Comparison of ENCODE assay signal across 10 cellular contexts in the genomic region with DNA sequence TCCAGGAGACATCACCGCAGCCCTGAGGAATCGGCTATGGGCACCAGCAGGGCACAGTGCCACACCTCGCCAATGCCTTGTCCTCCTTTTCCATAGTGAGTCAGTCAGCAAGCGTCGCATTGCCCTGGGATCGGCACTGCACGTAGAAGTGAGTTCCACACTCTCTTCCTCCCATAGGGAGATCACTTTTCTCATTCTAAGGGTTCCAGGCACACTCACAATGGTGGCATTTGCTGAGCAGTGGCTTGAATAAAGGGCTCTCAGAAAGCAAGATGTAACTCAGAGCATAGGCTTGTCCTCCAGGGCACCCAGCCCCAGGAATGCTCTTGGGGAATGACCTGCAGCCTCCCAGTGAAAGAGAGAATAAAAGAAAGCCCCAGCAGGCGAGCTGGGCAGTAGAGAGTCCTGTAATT. TPM values are rescaled to one million over a fixed set of nuclear protein-coding genes. Genes with fewer than 3 reads are reported as not detected.
DNase-seq lines count a peak whose midpoint lies in the region; ATAC-seq, FAIRE-seq and TF ChIP-seq lines count a peak whose summit lies in the region.
"Had no signal": no experiment of that assay in that cellular context is flagged by ENCODE, and none has a peak within 500 bp of the region (broad histone marks: within the 10 kb centered on the region; RNA-seq: fewer than 3 reads in every experiment).

No MANE protein-coding gene starts in this region.

- no peaks in the 10 kb centered on the region for H3K9me3 ChIP-seq in KOPT-K1 (ENCODE audit: insufficient read depth, low read length, poor library complexity, severe bottlenecking)

- FAIRE-seq in GM19239 (lab: Jason Lieb, UNC): no peak

- H3K27ac Mint-ChIP-seq in chondrocyte (ENCODE audit: unreplicated experiment) (peak overlapping the region; percentile 99), natural killer cell (peak overlapping the region; percentile 96 to 99)

- H3K36me3 ChIP-seq in ACC112 (ENCODE audit: insufficient read depth, low read length) (peaks cover 27% of the 10 kb centered on the region), KOPT-K1 (ENCODE audit: insufficient read depth, low read length) (peaks cover 15% of the 10 kb centered on the region)

- ATAC-seq in natural killer cell (no peak), HG02610 (IDR thresholded peaks at IDR 0.05; ENCODE audit: unreplicated experiment) (no peak)

- TF ChIP-seq CTCF in chondrocyte (IDR thresholded peaks at IDR 0.05): no peak
- TF ChIP-seq CTCF in natural killer cell (IDR thresholded peaks at IDR 0.05): no peak

- intact Hi-C loops in natural killer cell (cut with micrococcal nuclease): loop anchor here (1.0 kb wide), 1 partner anchor 11 kb away; no protein-coding TSS in a partner anchor

- H3K4me3 ChIP-seq in ACC112 (ENCODE audit: low read depth, low read length): peak overlapping the region; percentile 97
- H3K4me3 ChIP-seq: lung had no signal

- no peaks in the 10 kb centered on the region for H3K9me3 Mint-ChIP-seq in chondrocyte (ENCODE audit: low read depth)
- H3K9me3 Mint-ChIP-seq in natural killer cell: no peaks in the 10 kb centered on the region

- H3K27me3 Mint-ChIP-seq in chondrocyte (ENCODE audit: low read depth): no peaks in the 10 kb centered on the region
- no peaks in the 10 kb centered on the region for H3K27me3 Mint-ChIP-seq in natural killer cell (ENCODE audit: low read depth in 2 of 2)

- H3K27me3 ChIP-seq in ACC112 (ENCODE audit: insufficient read depth, low read length): no peaks in the 10 kb centered on the region

- peak overlapping the region; percentile 98 for H3K27ac ChIP-seq in ACC112 (ENCODE audit: low read depth, low read length)
- peak overlapping the region; percentile 94 for H3K27ac ChIP-seq in KOPT-K1 (ENCODE audit: low read depth, low read length, poor library complexity, severe bottlenecking)

- DNase-seq in chondrocyte (ENCODE audit: low spot score): no peak
- no peak for DNase-seq in natural killer cell
- DNase-seq in GM19239 (ENCODE audit: insufficient read length, low spot score): no peak
- DNase-seq in ureter (ENCODE audit: low spot score): no peak
- no peak for DNase-seq in NCI-H1694 (lab: John Stamatoyannopoulos, UW)
- DNase-seq: NCI-H510A had no signal

- H3K79me2 ChIP-seq in ACC112 (ENCODE audit: control insufficient read depth, insufficient read depth, low read length, unreplicated experiment): peaks cover 33% of the 10 kb centered on the region

- H3K4me1 Mint-ChIP-seq in chondrocyte (ENCODE audit: low read depth): peaks cover 29% of the 10 kb centered on the region
- peaks cover 37 to 67% of the 10 kb centered on the region in 2 donors for H3K4me1 Mint-ChIP-seq in natural killer cell

- H2AFZ ChIP-seq in ACC112 (ENCODE audit: low read length, unreplicated experiment): peak overlapping the region; percentile 29

- peaks cover 12% of the 10 kb centered on the region for H3K4me1 ChIP-seq in ACC112 (ENCODE audit: control insufficient read depth, insufficient read depth, low read length, unreplicated experiment)

- peaks cover 23% of the 10 kb centered on the region for H3K36me3 Mint-ChIP-seq in chondrocyte (ENCODE audit: low read depth)
- H3K36me3 Mint-ChIP-seq in natural killer cell: no peaks in the 10 kb centered on the region

- H3K4me3 Mint-ChIP-seq in chondrocyte (ENCODE audit: unreplicated experiment) (peak overlapping the region; percentile 89), natural killer cell (peak overlapping the region; percentile 98)

RNA-seq across cellular contexts. Expression of a gene that starts 1.1 kb away (rescaled TPM):
- total RNA-seq in chondrocyte: 2,627 to 4,580 TPM (median 4,556 TPM) in 3 replicates
- 100 to 1,000 TPM; 627 to 717 (median 634) TPM for total RNA-seq in natural killer cell
- total RNA-seq in ureter: 569 TPM

RNA-seq across cellular contexts. Expression of a gene that starts 25.4 kb away (rescaled TPM):
- 3.1 to 6.4 TPM (median 4.7 TPM) in 3 replicates for total RNA-seq in chondrocyte
- total RNA-seq in natural killer cell: 10 to 100 TPM; 11.0 to 21.8 (median 14.4) TPM
- total RNA-seq in ureter: 12.9 TPM
